In genomic region chr7:34091330-34091917, GRCh38 we compare ENCODE assay signal across 9 cellular contexts.
DNase-seq lines count a peak whose midpoint lies in the region; ATAC-seq, FAIRE-seq and TF ChIP-seq lines count a peak whose summit lies in the region.
"Had no signal": no experiment of that assay in that cellular context is flagged by ENCODE, and none has a peak within 500 bp of the region (broad histone marks: within the 10 kb centered on the region; RNA-seq: fewer than 3 reads in every experiment).

No MANE protein-coding gene starts in this region.

- H3K79me2 ChIP-seq in H1 (ENCODE audit: control insufficient read depth in 1 of 2, insufficient read depth in 2 of 2, low read length in 2 of 2), result no peaks in the 10 kb centered on the region

- peaks cover 0 to 3% of the 10 kb centered on the region in 2 donors for H3K27me3 Mint-ChIP-seq in CD4-positive, alpha-beta memory T cell

- H3K36me3 ChIP-seq in H1 (ENCODE audit: control insufficient read depth in 2 of 4, insufficient read depth in 4 of 4, low read length in 3 of 4), result no peaks in the 10 kb centered on the region
- no peaks in the 10 kb centered on the region for H3K36me3 ChIP-seq in CD4-positive, alpha-beta memory T cell (ENCODE audit: insufficient read depth, low read length)

- H3K23ac ChIP-seq in H1 (ENCODE audit: insufficient read length), result no peak overlapping the region

- H3K4ac ChIP-seq in H1 (replicated peaks; ENCODE audit: insufficient read length, low read depth, low read length), result no peak overlapping the region

- H3K4me2 ChIP-seq in H1 (ENCODE audit: insufficient read depth in 1 of 2, low read depth in 2 of 2, low read length in 2 of 2), result no peak overlapping the region

- TF ChIP-seq POLR2A in H1 (IDR thresholded peaks at IDR 0.05; ENCODE audit: control extremely low read depth in 1 of 2, low read depth in 2 of 2, low read length in 2 of 2), result no peak

- no peak for TF ChIP-seq EP300 in H1 (IDR thresholded peaks at IDR 0.05; ENCODE audit: borderline replicate concordance in 1 of 2, low read depth in 2 of 2, low read length in 2 of 2)

- no peaks in the 10 kb centered on the region for H3K4me1 ChIP-seq in H1 (replicated peaks in 1 of 4; ENCODE audit: control insufficient read depth in 3 of 4, insufficient read depth in 4 of 4, low read length in 3 of 4)
- no peaks in the 10 kb centered on the region for H3K4me1 ChIP-seq in CD4-positive, alpha-beta memory T cell (ENCODE audit: insufficient read depth, low read length)

- no peaks in the 10 kb centered on the region for H3K23me2 ChIP-seq in H1 (ENCODE audit: low read depth, low read length)

- no peaks in the 10 kb centered on the region for H3K79me1 ChIP-seq in H1 (ENCODE audit: low read depth, low read length)

- intact Hi-C loops in CD4-positive, alpha-beta memory T cell (cut with micrococcal nuclease), result loop anchor here (5.0 kb wide), 1 partner anchor 1446 kb away; no protein-coding TSS in a partner anchor

- no peak overlapping the region for H2BK15ac ChIP-seq in H1 (ENCODE audit: low read length)

- FAIRE-seq in A204.1 (lab: Jason Lieb, UNC) (peak; percentile 25), H1 (lab: Jason Lieb, UNC) (peak; percentile 97)
- FAIRE-seq: colon had no signal

- POLR2A ChIA-PET in H1 (lab: Charles Lee; ENCODE audit: partially characterized antibody), result no interaction called here
- POLR2A ChIA-PET in CD4-positive, alpha-beta memory T cell (lab: Charles Lee; ENCODE audit: partially characterized antibody), result no interaction called here

- no peak overlapping the region for H2BK20ac ChIP-seq in H1 (ENCODE audit: low read length)

- no peak overlapping the region for H2BK5ac ChIP-seq in H1 (ENCODE audit: low read depth, low read length)

- DNase-seq in NCI-H460 (ENCODE audit: extremely low read depth, low read depth), result peak; percentile 41
- DNase-seq in H1 (ENCODE audit: low read depth in 1 of 2, low spot score in 2 of 2), result peak in 1 of 2 experiments; percentile 55
- peak; percentile 54 for DNase-seq in renal cortical epithelial cell (ENCODE audit: low read depth)
- DNase-seq in C1 segment of cervical spinal cord (lab: John Stamatoyannopoulos, UW), result no peak
- no peak for DNase-seq in CD4-positive, alpha-beta memory T cell

- TF ChIP-seq RAD21 in H1 (IDR thresholded peaks at IDR 0.05 in 1 of 2, conservative IDR thresholded peaks at IDR 0.05 in 1 of 2; ENCODE audit: low read depth in 2 of 2, low read length in 2 of 2), result peak; percentile 88 to 90

- H3K36me3 Mint-ChIP-seq in CD4-positive, alpha-beta memory T cell, result no peaks in the 10 kb centered on the region

- no peak overlapping the region for H3K4me3 ChIP-seq in H1 (ENCODE audit: extremely low read depth in 1 of 4, insufficient read depth in 2 of 4, low read depth in 3 of 4, low read length in 4 of 4)
- no peak overlapping the region for H3K4me3 ChIP-seq in CD4-positive, alpha-beta memory T cell (ENCODE audit: low read length in 2 of 2)

- H3K9me3 Mint-ChIP-seq in CD4-positive, alpha-beta memory T cell, result peaks cover 0 to 4% (median 0%) of the 10 kb centered on the region in 8 donors

- H3K4me3 Mint-ChIP-seq in CD4-positive, alpha-beta memory T cell, result no peak overlapping the region

- H3K14ac ChIP-seq in H1 (ENCODE audit: insufficient read length), result no peak overlapping the region

- 35% methylated on average over 4 of the region's 4 CpGs; no CpG with 5 or more reads in 1 of the 2 experiments for WGBS in H1 (ENCODE audit: extremely low coverage in 1 of 2, insufficient coverage in 1 of 2, insufficient read length in 1 of 2, insufficient replicate concordance in 2 of 2, low coverage in 1 of 2, low lambda C conversion rate in 2 of 2, missing lambda C conversion rate in 1 of 2), 2 experiments

- no peak overlapping the region for H3K18ac ChIP-seq in H1 (ENCODE audit: extremely low read depth, low read length)

- H3K9me3 ChIP-seq in H1 (ENCODE audit: insufficient read depth in 2 of 2, low read depth in 1 of 2, low read length in 1 of 2), result 0 out of 4 replicates have a peak, but pooled peaks cover 0 to 3% of the 10 kb centered on the region in 2 experiments
- H3K9me3 ChIP-seq in CD4-positive, alpha-beta memory T cell (ENCODE audit: control insufficient read depth in 1 of 2, low read length in 2 of 2), result no peaks in the 10 kb centered on the region

- peak; percentile 69 for TF ChIP-seq CTCF in GM12872 (IDR thresholded peaks at IDR 0.05; ENCODE audit: insufficient read depth, low read depth, low read length)
- peak in 2 of 3 experiments; percentile 71 to 78; a peak in 3 of 4 replicates for TF ChIP-seq CTCF in H1 (IDR thresholded peaks at IDR 0.05; ENCODE audit: control extremely low read depth in 1 of 3, insufficient read depth in 1 of 3, low read depth in 1 of 3, low read length in 3 of 3)

- CTCF ChIA-PET in H1 (lab: Charles Lee; ENCODE audit: partially characterized antibody), result interaction anchor here (0.6 to 5.6 kb wide), 24 partner anchors 12 to 1936 kb away, joined by 3 to 39 read pairs (median 4); partner anchors contain the start of gene NPSR1
- CTCF ChIA-PET in CD4-positive, alpha-beta memory T cell (lab: Charles Lee; ENCODE audit: partially characterized antibody), result no interaction called here

- no peaks in the 10 kb centered on the region for H3K27me3 ChIP-seq in H1 (replicated peaks in 1 of 4; ENCODE audit: control insufficient read depth in 3 of 4, extremely low read depth in 1 of 4, insufficient read depth in 3 of 4, low read length in 3 of 4)
- no peaks in the 10 kb centered on the region for H3K27me3 ChIP-seq in CD4-positive, alpha-beta memory T cell (ENCODE audit: insufficient read depth, low read length)

- ATAC-seq in GM18861 (IDR thresholded peaks at IDR 0.05; ENCODE audit: unreplicated experiment), result no peak

- no peak overlapping the region for H2AFZ ChIP-seq in H1 (ENCODE audit: low read length)

- no peak overlapping the region for H4K8ac ChIP-seq in H1 (ENCODE audit: extremely low read depth, insufficient read depth, low read length)

- H2BK12ac ChIP-seq in H1 (ENCODE audit: low read depth, low read length), result no peak overlapping the region

- H4K91ac ChIP-seq in H1 (replicated peaks; ENCODE audit: insufficient read length, low read length), result no peak overlapping the region

- H3K9ac ChIP-seq in H1 (replicated peaks in 1 of 4; ENCODE audit: extremely low read depth in 1 of 4, low read depth in 3 of 4, low read length in 3 of 4), result no peak overlapping the region

- H4K5ac ChIP-seq in H1 (ENCODE audit: insufficient read length, low read depth, low read length), result no peak overlapping the region

- H2AK5ac ChIP-seq in H1 (ENCODE audit: low read depth, low read length), result no peak overlapping the region

- H4K20me1 ChIP-seq in H1 (replicated peaks in 1 of 2; ENCODE audit: control insufficient read depth in 1 of 2, insufficient read depth in 2 of 2, low read length in 2 of 2), result no peaks in the 10 kb centered on the region

- H3K27ac ChIP-seq in H1 (ENCODE audit: low read depth, low read length), result no peak overlapping the region
- no peak overlapping the region for H3K27ac ChIP-seq in CD4-positive, alpha-beta memory T cell (ENCODE audit: low read depth, low read length)

- H3K4me1 Mint-ChIP-seq in CD4-positive, alpha-beta memory T cell, result no peaks in the 10 kb centered on the region

- no peak overlapping the region for H3K56ac ChIP-seq in H1 (replicated peaks; ENCODE audit: insufficient read length, low read depth, low read length)

- H3K27ac Mint-ChIP-seq in CD4-positive, alpha-beta memory T cell, result no peak overlapping the region

- no peak overlapping the region for H2BK120ac ChIP-seq in H1 (replicated peaks; ENCODE audit: low read depth, low read length)

TF ChIP-seq in H1, 55 proteins besides CTCF, POLR2A, EP300 and RAD21:
- TF ChIP-seq NRF1 (IDR thresholded peaks at IDR 0.05; ENCODE audit: low read depth, low read length) (no peak), MAFK (IDR thresholded peaks at IDR 0.05; ENCODE audit: low read depth, low read length) (no peak), CREB1 (IDR thresholded peaks at IDR 0.05) (no peak), ASH2L (IDR thresholded peaks at IDR 0.05; ENCODE audit: low read length) (no peak), CBX5 (IDR thresholded peaks at IDR 0.05; ENCODE audit: low read depth, low read length) (no peak), SIRT6 (IDR thresholded peaks at IDR 0.05; ENCODE audit: low read length) (no peak), RBBP5 (IDR thresholded peaks at IDR 0.05; ENCODE audit: borderline replicate concordance, low read depth, low read length) (no peak), GABPA (IDR thresholded peaks at IDR 0.05; ENCODE audit: borderline replicate concordance, insufficient read depth, low read length) (no peak), SP4 (IDR thresholded peaks at IDR 0.05; ENCODE audit: low read length) (no peak), TBP (IDR thresholded peaks at IDR 0.05; ENCODE audit: low read depth, low read length) (no peak), BCL11A (IDR thresholded peaks at IDR 0.05; ENCODE audit: low read depth in 2 of 2, low read length in 2 of 2) (no peak), SP1 (IDR thresholded peaks at IDR 0.05; ENCODE audit: low read depth, low read length) (no peak), USF2 (IDR thresholded peaks at IDR 0.05; ENCODE audit: low read length) (no peak), PHF8 (conservative IDR thresholded peaks at IDR 0.05; ENCODE audit: low read depth, low read length) (no peak), RNF2 (IDR thresholded peaks at IDR 0.05; ENCODE audit: borderline replicate concordance, low read depth, low read length, missing control alignments, poor library complexity, severe bottlenecking) (no peak), RXRA (IDR thresholded peaks at IDR 0.05; ENCODE audit: insufficient read depth, low read depth, low read length) (no peak), BRCA1 (IDR thresholded peaks at IDR 0.05; ENCODE audit: low read depth, low read length) (no peak)

Comparison
In these comparisons a context has a peak if more than half of its experiments do, and no peak if none do; other contexts are left out.
1. DNase-seq: peak in NCI-H460 (single experiment) and renal cortical epithelial cell (single experiment); none in C1 segment of cervical spinal cord (0 of 14) and CD4-positive, alpha-beta memory T cell (0 of 5).